Comparison of ENCODE assay signal across 9 cellular contexts in the genomic region with DNA sequence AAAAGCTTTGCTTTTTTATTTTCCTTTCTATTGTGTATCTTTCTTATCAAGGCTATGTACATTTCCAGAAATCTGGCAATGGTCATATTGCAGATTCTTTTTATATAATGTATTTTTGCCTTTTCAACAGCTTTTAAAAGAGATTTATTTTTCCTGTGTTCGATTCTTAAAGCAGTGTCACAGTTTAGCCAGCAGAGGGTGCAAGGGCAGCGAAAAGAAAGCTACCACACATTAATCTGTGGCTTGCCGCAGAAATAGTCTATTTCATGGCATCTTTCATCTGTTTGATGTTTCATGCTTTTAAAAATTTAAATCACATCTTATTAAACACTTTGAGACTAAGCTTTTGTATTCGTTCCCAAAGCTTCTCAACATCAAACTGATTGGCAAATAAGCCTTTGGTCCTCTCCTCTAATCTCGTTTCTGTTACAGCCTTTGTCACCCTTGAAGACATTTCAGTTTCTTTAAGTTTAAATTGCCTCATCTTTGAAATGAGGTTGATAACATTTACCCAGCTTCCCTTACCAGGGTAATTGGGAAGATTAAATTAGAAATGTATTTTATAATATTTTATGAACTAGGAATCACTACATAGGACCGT.
A peak's percentile ranks its signal among the peaks of the same experiment; 100 is the strongest.
DNase-seq lines count a peak whose midpoint lies in the region; ATAC-seq and TF ChIP-seq lines count a peak whose summit lies in the region.
"Had no signal": no experiment of that assay in that cellular context is flagged by ENCODE, and none has a peak within 500 bp of the region (broad histone marks: within the 10 kb centered on the region; RNA-seq: fewer than 3 reads in every experiment).

No MANE protein-coding gene starts in this region.

- no peaks in the 10 kb centered on the region for H3K9me2 ChIP-seq in GM23248 (ENCODE audit: insufficient read depth)

- no peaks in the 10 kb centered on the region for H3K4me1 ChIP-seq in CD8-positive, alpha-beta T cell (ENCODE audit: insufficient read depth, low read length)
- no peaks in the 10 kb centered on the region for H3K4me1 ChIP-seq in GM23248 (ENCODE audit: insufficient read depth)

- no peaks in the 10 kb centered on the region for H4K20me1 ChIP-seq in GM23248 (ENCODE audit: insufficient read depth)

- H3K4me3 ChIP-seq in CD8-positive, alpha-beta T cell (ENCODE audit: low read depth, low read length) = no peak overlapping the region
- no peak overlapping the region for H3K4me3 ChIP-seq in GM23248

- no peak overlapping the region for H3K4me2 ChIP-seq in GM23248 (ENCODE audit: unreplicated experiment)

- 56 to 59% methylated on average over 6 of the region's 6 CpGs for WGBS in GM23248 (ENCODE audit: low coverage in 1 of 2, low lambda C conversion rate in 2 of 2, missing lambda C conversion rate in 2 of 2), 2 experiments

- peak; percentile 74 for TF ChIP-seq CTCF in CD8-positive, alpha-beta T cell (IDR thresholded peaks at IDR 0.05)
- TF ChIP-seq CTCF in RWPE1 (conservative IDR thresholded peaks at IDR 0.05; ENCODE audit: low read depth) = peak; percentile 91

- no peak overlapping the region for H2AFZ ChIP-seq in GM23248

- H3K4me1 Mint-ChIP-seq in CD8-positive, alpha-beta T cell (ENCODE audit: low read depth) = peaks cover 23% of the 10 kb centered on the region

- DNase-seq in CD8-positive, alpha-beta T cell = peak in 3 of 7 experiments; percentile 4 to 22 (median 13)
- DNase-seq in GM23248 (peak; percentile 62), RWPE1 (ENCODE audit: low spot score) (peak; percentile 2), cerebellar cortex (ENCODE audit: low spot score) (peak; percentile 51), medulla oblongata (ENCODE audit: extremely low spot score) (peak; percentile 60)

- in situ Hi-C loops in GM23248 (cut with MboI) = no loop called here

- no peaks in the 10 kb centered on the region for H3K9me3 Mint-ChIP-seq in CD8-positive, alpha-beta T cell
- H3K9me3 Mint-ChIP-seq: T-helper 1 cell treated with Interleukin-12 subunit alpha and Interleukin-12 subunit beta and Interleukin-4 antibody, amounts not matched to agents 30 μg/mL and 1 μg/mL, for 36 hours had no signal

- H3K4me3 Mint-ChIP-seq in CD8-positive, alpha-beta T cell = no peak overlapping the region
- H3K4me3 Mint-ChIP-seq: T-helper 1 cell treated with Interleukin-12 subunit alpha and Interleukin-12 subunit beta and Interleukin-4 antibody, amounts not matched to agents 30 μg/mL and 1 μg/mL, for 36 hours had no signal

- peak; percentile 54 for ATAC-seq in CD8-positive, alpha-beta T cell
- ATAC-seq in HG02588 (IDR thresholded peaks at IDR 0.05; ENCODE audit: unreplicated experiment) (no peak), GM21529 (IDR thresholded peaks at IDR 0.05; ENCODE audit: unreplicated experiment) (no peak), HG03108 (IDR thresholded peaks at IDR 0.05; ENCODE audit: unreplicated experiment) (no peak)

- H3K9ac ChIP-seq in GM23248 = no peak overlapping the region

- peaks cover 9% of the 10 kb centered on the region for H3K36me3 ChIP-seq in CD8-positive, alpha-beta T cell (ENCODE audit: insufficient read depth, low read length)
- H3K36me3 ChIP-seq in GM23248 (ENCODE audit: low read depth) = peaks cover 24% of the 10 kb centered on the region; the same call in 1 of the 2 replicates

- no peak overlapping the region for H3K27ac Mint-ChIP-seq in CD8-positive, alpha-beta T cell
- H3K27ac Mint-ChIP-seq: T-helper 1 cell treated with Interleukin-12 subunit alpha and Interleukin-12 subunit beta and Interleukin-4 antibody, amounts not matched to agents 30 μg/mL and 1 μg/mL, for 36 hours had no signal

- H3K27me3 Mint-ChIP-seq in CD8-positive, alpha-beta T cell (ENCODE audit: low read depth) = no peaks in the 10 kb centered on the region

- H3K79me2 ChIP-seq in GM23248 (ENCODE audit: insufficient read depth) = 0 out of 2 replicates have a peak, but pooled peaks cover 7% of the 10 kb centered on the region

- peaks cover 13% of the 10 kb centered on the region; the same call in 1 of the 2 replicates for H3F3A ChIP-seq in GM23248 (ENCODE audit: insufficient read depth)

- intact Hi-C loops in CD8-positive, alpha-beta T cell (cut with DNase I, micrococcal nuclease) = loop anchor here in 1 of 2 experiments (5.0 kb wide), 1 partner anchor 71 kb away; a partner anchor contains a TSS

- no peak overlapping the region for H3K27ac ChIP-seq in CD8-positive, alpha-beta T cell (ENCODE audit: low read depth, low read length)
- H3K27ac ChIP-seq in GM23248 (no peak overlapping the region), RWPE1 (no peak overlapping the region)

- no peaks in the 10 kb centered on the region for H3K9me3 ChIP-seq in CD8-positive, alpha-beta T cell (ENCODE audit: low read length)
- H3K9me3 ChIP-seq in GM23248 (ENCODE audit: low read depth) = no peaks in the 10 kb centered on the region

- H3K27me3 ChIP-seq in CD8-positive, alpha-beta T cell (ENCODE audit: insufficient read depth, low read length) = no peaks in the 10 kb centered on the region
- H3K27me3 ChIP-seq in GM23248 (replicated peaks; ENCODE audit: insufficient read depth) = no peaks in the 10 kb centered on the region

- CTCF ChIA-PET in CD8-positive, alpha-beta T cell (lab: Charles Lee) = interaction anchor here (0.7 to 2.3 kb wide), 22 partner anchors 9 to 131 kb away, joined by 3 to 34 read pairs (median 4); no protein-coding TSS in a partner anchor
- CTCF ChIA-PET in RWPE1 (lab: Yijun Ruan, JAX) = interaction anchor here (0.5 to 1.1 kb wide), 13 partner anchors 9 to 1981 kb away, joined by 3 to 8 read pairs (median 3); no protein-coding TSS in a partner anchor

- peaks cover 58% of the 10 kb centered on the region for H3K36me3 Mint-ChIP-seq in CD8-positive, alpha-beta T cell

- POLR2A ChIA-PET in CD8-positive, alpha-beta T cell (lab: Charles Lee) = interaction anchor here (0.7 to 1.4 kb wide), 2 partner anchors 20 to 42 kb away, joined by 3 read pairs; no protein-coding TSS in a partner anchor
- POLR2A ChIA-PET in RWPE1 (lab: Yijun Ruan, JAX; ENCODE audit: low non-redundant PET) = no interaction called here
